Comparison of ENCODE assay signal across 18 cellular contexts in genomic region chr10:74901240-74901827, GRCh38.
DNase-seq lines count a peak whose midpoint lies in the region; ATAC-seq, FAIRE-seq and TF ChIP-seq lines count a peak whose summit lies in the region.
"Had no signal": no experiment of that assay in that cellular context is flagged by ENCODE, and none has a peak within 500 bp of the region (broad histone marks: within the 10 kb centered on the region; RNA-seq: fewer than 3 reads in every experiment).

No MANE protein-coding gene starts in this region.

- no peaks in the 10 kb centered on the region for H3K9me3 Mint-ChIP-seq in activated T-helper 17 cell treated with anti-CD3 and anti-CD28 coated beads, Interleukin-2, amount 50 U/mL, for 72 hours
- H3K9me3 Mint-ChIP-seq: neural crest cell, type B pancreatic cell had no signal

- no peak for FAIRE-seq in pancreas (lab: Jason Lieb, UNC)
- FAIRE-seq: HepG2 had no signal

- peaks cover 44% of the 10 kb centered on the region for H3K4me1 Mint-ChIP-seq in activated T-helper 17 cell treated with anti-CD3 and anti-CD28 coated beads, Interleukin-2, amount 50 U/mL, for 72 hours

- no peaks in the 10 kb centered on the region for H3K36me3 ChIP-seq in pancreas
- H3K36me3 ChIP-seq: breast epithelium had no signal

- H3K4me1 ChIP-seq in pancreas: peaks cover 7 to 31% (median 14%) of the 10 kb centered on the region in 3 donors

- peak overlapping the region; percentile 57 for H3K4me3 Mint-ChIP-seq in activated T-helper 17 cell treated with anti-CD3 and anti-CD28 coated beads, Interleukin-2, amount 50 U/mL, for 72 hours
- H3K4me3 Mint-ChIP-seq: neural crest cell had no signal

- no peaks in the 10 kb centered on the region for H3K27me3 Mint-ChIP-seq in activated T-helper 17 cell treated with anti-CD3 and anti-CD28 coated beads, Interleukin-2, amount 50 U/mL, for 72 hours

- intact Hi-C loops in pancreas (cut with DNase I): no loop called here

- no peak for TF ChIP-seq CTCF in pancreas (IDR thresholded peaks at IDR 0.05)

- no peaks in the 10 kb centered on the region for H3K27me3 ChIP-seq in pancreas
- H3K27me3 ChIP-seq: breast epithelium had no signal

- peak overlapping the region; percentile 60 for H3K27ac Mint-ChIP-seq in activated T-helper 17 cell treated with anti-CD3 and anti-CD28 coated beads, Interleukin-2, amount 50 U/mL, for 72 hours
- H3K27ac Mint-ChIP-seq: type B pancreatic cell had no signal

- DNase-seq in NCI-H1092 treated with DMSO at 0.1 percent for 48 hours (lab: John Stamatoyannopoulos, UW) (peak; percentile 3), NCI-H1092 (lab: John Stamatoyannopoulos, UW) (no peak), NCI-H146 treated with DMSO at 0.1 percent for 48 hours (lab: John Stamatoyannopoulos, UW; ENCODE audit: unreplicated experiment) (peak; percentile 40), pancreas (no peak), EL (no peak), AG08395 (ENCODE audit: low spot score) (no peak), GM19240 (ENCODE audit: insufficient read length, low spot score) (no peak)
- DNase-seq: activated gamma-delta T cell; effector memory CD4-positive, alpha-beta T cell; MV-4-11; right cardiac atrium; T-helper 2 cell had no signal

- 14 to 19% methylated on average over 3 of the region's 3 CpGs for WGBS in pancreas, 2 donors

- no peaks in the 10 kb centered on the region for H3K36me3 Mint-ChIP-seq in activated T-helper 17 cell treated with anti-CD3 and anti-CD28 coated beads, Interleukin-2, amount 50 U/mL, for 72 hours (ENCODE audit: low read depth)
- H3K36me3 Mint-ChIP-seq: type B pancreatic cell had no signal

- H3K4me3 ChIP-seq in pancreas: no peak overlapping the region
- H3K4me3 ChIP-seq: breast epithelium had no signal

- H3K9me3 ChIP-seq in pancreas: no peaks in the 10 kb centered on the region
- H3K9me3 ChIP-seq: breast epithelium had no signal

- H3K27ac ChIP-seq in pancreas: peak overlapping the region in 2 of 4 donors; percentile 12 to 37
- H3K27ac ChIP-seq: RWPE1 had no signal

- peak; percentile 30 for ATAC-seq in activated T-helper 17 cell treated with anti-CD3 and anti-CD28 coated beads, Interleukin-2, amount 50 U/mL, for 72 hours (replicated peaks)
- ATAC-seq in pancreas: peak in 3 of 4 donors; percentile 50 to 59 (median 53)
- ATAC-seq: HepG2 had no signal

Comparison
In these comparisons a context has a peak if more than half of its experiments do, and no peak if none do; other contexts are left out.
1. DNase-seq: peak in NCI-H1092 treated with DMSO at 0.1 percent for 48 hours (single experiment) and NCI-H146 treated with DMSO at 0.1 percent for 48 hours (single experiment); none in NCI-H1092 (single experiment), pancreas (0 of 6), EL (single experiment), AG08395 (single experiment) and GM19240 (single experiment).